In genomic region chr2:39385172-39385571, GRCh38 we compare ENCODE assay signal across 24 cellular contexts.
"Had no signal": no experiment of that assay in that cellular context is flagged by ENCODE, and none has a peak within 500 bp of the region (broad histone marks: within the 10 kb centered on the region; RNA-seq: fewer than 3 reads in every experiment).

No MANE protein-coding gene starts in this region.

- H3K27me3 Mint-ChIP-seq: naive thymus-derived CD8-positive, alpha-beta T cell; stimulated activated naive CD8-positive, alpha-beta T cell treated with anti-CD3 and anti-CD28 coated beads, Interleukin-15, amount 100 ng/mL, for 72 hours had no signal

- H3K27ac ChIP-seq: dorsolateral prefrontal cortex, esophagus squamous epithelium, heart left ventricle, hepatocyte, left lung, ovary, psoas muscle, sigmoid colon, spleen, suprapubic skin, transverse colon, upper lobe of right lung, uterus had no signal

- H3K4me3 ChIP-seq: dorsolateral prefrontal cortex, esophagus squamous epithelium, heart left ventricle, hepatocyte, left lung, ovary, psoas muscle, sigmoid colon, spleen, suprapubic skin, transverse colon, upper lobe of right lung, uterus had no signal

- DNase-seq: dorsolateral prefrontal cortex; effector CD4-positive, alpha-beta T cell; esophagus squamous epithelium; heart left ventricle; left cardiac atrium; left lung; naive thymus-derived CD8-positive, alpha-beta T cell; occipital lobe; ovary; posterior cingulate gyrus; psoas muscle; right cardiac atrium; sigmoid colon; spleen; stimulated activated CD4-positive, alpha-beta T cell treated with anti-CD3 and anti-CD28 coated beads, Interleukin-15, amount 100 ng/mL, for 24 hours; stimulated activated CD4-positive, alpha-beta T cell treated with anti-CD3 and anti-CD28 coated beads, Interleukin-4, amount 100 ng/mL, for 1 hour; stimulated activated CD8-positive, alpha-beta memory T cell treated with anti-CD3 and anti-CD28 coated beads, Interleukin-4, amount 100 ng/mL, for 48 hours; stimulated activated naive CD4-positive, alpha-beta T cell; stimulated activated naive CD8-positive, alpha-beta T cell treated with anti-CD3 and anti-CD28 coated beads, Interleukin-15, amount 100 ng/mL, for 72 hours; transverse colon; upper lobe of right lung; uterus had no signal

- H3K27ac Mint-ChIP-seq: naive thymus-derived CD8-positive, alpha-beta T cell; stimulated activated naive CD8-positive, alpha-beta T cell treated with anti-CD3 and anti-CD28 coated beads, Interleukin-15, amount 100 ng/mL, for 72 hours had no signal

- H3K36me3 ChIP-seq: esophagus squamous epithelium, heart left ventricle, left lung, ovary, sigmoid colon, spleen, suprapubic skin, transverse colon, upper lobe of right lung, uterus had no signal

- H3K27me3 ChIP-seq: dorsolateral prefrontal cortex, esophagus squamous epithelium, heart left ventricle, hepatocyte, left lung, ovary, sigmoid colon, spleen, suprapubic skin, transverse colon, upper lobe of right lung, uterus had no signal

- H3K9me3 ChIP-seq: esophagus squamous epithelium, left lung, ovary, psoas muscle, sigmoid colon, suprapubic skin, transverse colon, upper lobe of right lung, uterus had no signal

- H3K4me1 ChIP-seq: uterus had no signal

- H3K9me3 Mint-ChIP-seq: stimulated activated naive CD8-positive, alpha-beta T cell treated with anti-CD3 and anti-CD28 coated beads, Interleukin-15, amount 100 ng/mL, for 72 hours had no signal

- H3K4me3 Mint-ChIP-seq: naive thymus-derived CD8-positive, alpha-beta T cell; stimulated activated naive CD8-positive, alpha-beta T cell treated with anti-CD3 and anti-CD28 coated beads, Interleukin-15, amount 100 ng/mL, for 72 hours had no signal

- ATAC-seq: heart left ventricle; left cardiac atrium; left lung; naive thymus-derived CD8-positive, alpha-beta T cell; psoas muscle; right cardiac atrium; stimulated activated naive CD8-positive, alpha-beta T cell treated with anti-CD3 and anti-CD28 coated beads, Interleukin-15, amount 100 ng/mL, for 72 hours; upper lobe of right lung had no signal
